Comparison of ENCODE assay signal across 11 cellular contexts in genomic region chr3:167913218-167913902, GRCh38.
DNase-seq lines count a peak whose midpoint lies in the region; ATAC-seq and TF ChIP-seq lines count a peak whose summit lies in the region.
"Had no signal": no experiment of that assay in that cellular context is flagged by ENCODE, and none has a peak within 500 bp of the region (broad histone marks: within the 10 kb centered on the region; RNA-seq: fewer than 3 reads in every experiment).

No MANE protein-coding gene starts in this region.

- H3K4me1 Mint-ChIP-seq in naive thymus-derived CD8-positive, alpha-beta T cell, result no peaks in the 10 kb centered on the region

- no peak for TF ChIP-seq POLR2A in heart left ventricle (IDR thresholded peaks at IDR 0.05)

- peaks cover 2 to 27% (median 12%) of the 10 kb centered on the region in 5 donors for H3K27me3 Mint-ChIP-seq in naive thymus-derived CD8-positive, alpha-beta T cell

- intact Hi-C loops in heart left ventricle (cut with DNase I), result loop anchor here in 1 of 10 donors (10.0 kb wide), 1 partner anchor 251 kb away; no protein-coding TSS in a partner anchor
- intact Hi-C loops in left ventricle myocardium inferior (cut with micrococcal nuclease), result no loop called here
- intact Hi-C loops in aorta (cut with DNase I), result no loop called here

- no peak overlapping the region for H3K27ac Mint-ChIP-seq in naive thymus-derived CD8-positive, alpha-beta T cell
- H3K27ac Mint-ChIP-seq: CD4-positive, alpha-beta T cell had no signal

- ATAC-seq in heart left ventricle (peak in 3 of 4 donors; percentile 48 to 72 (median 61)), aorta (ENCODE audit: low FRiP score) (peak; percentile 63), GM18870 (IDR thresholded peaks at IDR 0.05; ENCODE audit: unreplicated experiment) (no peak)
- no peak for ATAC-seq in naive thymus-derived CD8-positive, alpha-beta T cell

- peaks cover 0 to 9% (median 0%) of the 10 kb centered on the region in 12 donors for H3K4me1 ChIP-seq in heart left ventricle
- peaks cover 9% of the 10 kb centered on the region for H3K4me1 ChIP-seq in left ventricle myocardium inferior
- H3K4me1 ChIP-seq in aorta (ENCODE audit: control insufficient read depth in 1 of 2, insufficient read depth in 2 of 2, low read length in 2 of 2), result no peaks in the 10 kb centered on the region
- H3K4me1 ChIP-seq: colonic mucosa had no signal

- H3K27me3 ChIP-seq in heart left ventricle (no peaks in the 10 kb centered on the region), left ventricle myocardium inferior (ENCODE audit: low read depth) (no peaks in the 10 kb centered on the region), aorta (ENCODE audit: control insufficient read depth in 1 of 2, insufficient read depth in 2 of 2, low read length in 1 of 2) (no peaks in the 10 kb centered on the region)
- H3K27me3 ChIP-seq: colonic mucosa had no signal

- DNase-seq in heart left ventricle (no peak), left ventricle myocardium inferior (no peak), NOMO-1 treated with dmso at 0.1 percent for 144 hours (lab: John Stamatoyannopoulos, UW; ENCODE audit: unreplicated experiment) (peak; percentile 24), epithelial cell of proximal tubule (ENCODE audit: low read depth) (no peak), aorta (no peak), midbrain (lab: John Stamatoyannopoulos, UW) (no peak)
- DNase-seq in naive thymus-derived CD8-positive, alpha-beta T cell, result no peak
- DNase-seq: CD4-positive, alpha-beta T cell; colonic mucosa; stimulated activated CD4-positive, alpha-beta T cell treated with anti-CD3 and anti-CD28 coated beads, Interleukin-4, amount 100 ng/mL, for 1 hour had no signal

- peaks cover 0 to 41% (median 0%) of the 10 kb centered on the region in 9 donors for H3K36me3 ChIP-seq in heart left ventricle
- no peaks in the 10 kb centered on the region for H3K36me3 ChIP-seq in left ventricle myocardium inferior
- H3K36me3 ChIP-seq in aorta (ENCODE audit: control insufficient read depth in 1 of 2, insufficient read depth in 2 of 2, low read length in 1 of 2), result no peaks in the 10 kb centered on the region
- H3K36me3 ChIP-seq: colonic mucosa had no signal

- H3K4me3 Mint-ChIP-seq in naive thymus-derived CD8-positive, alpha-beta T cell, result no peak overlapping the region
- H3K4me3 Mint-ChIP-seq: CD4-positive, alpha-beta T cell had no signal

- 75 to 85% (median 83%) methylated on average over 4 of the region's 4 CpGs for WGBS in heart left ventricle, 4 donors
- WGBS in aorta, 2 donors, result 58 to 63% methylated on average over 4 of the region's 4 CpGs

- peak in 2 of 12 donors; percentile 10 to 21 for TF ChIP-seq CTCF in heart left ventricle (IDR thresholded peaks at IDR 0.05)
- TF ChIP-seq CTCF in left ventricle myocardium inferior (IDR thresholded peaks at IDR 0.05; ENCODE audit: borderline replicate concordance), result no peak
- peak; percentile 24 for TF ChIP-seq CTCF in epithelial cell of proximal tubule (conservative IDR thresholded peaks at IDR 0.05; ENCODE audit: low read depth, low read length)

- no peaks in the 10 kb centered on the region for H3K36me3 Mint-ChIP-seq in naive thymus-derived CD8-positive, alpha-beta T cell

- H3K9me3 ChIP-seq in heart left ventricle (no peaks in the 10 kb centered on the region), left ventricle myocardium inferior (replicated peaks) (no peaks in the 10 kb centered on the region), aorta (ENCODE audit: control insufficient read depth, low read length) (no peaks in the 10 kb centered on the region)
- H3K9me3 ChIP-seq: colonic mucosa had no signal

- peak overlapping the region in 2 of 12 donors; percentile 19 to 40 for H3K27ac ChIP-seq in heart left ventricle
- no peak overlapping the region for H3K27ac ChIP-seq in left ventricle myocardium inferior (replicated peaks)
- no peak overlapping the region for H3K27ac ChIP-seq in aorta (ENCODE audit: low read depth in 1 of 2, low read length in 2 of 2)
- H3K27ac ChIP-seq: colonic mucosa had no signal

- POLR2A ChIA-PET in naive thymus-derived CD8-positive, alpha-beta T cell (lab: Charles Lee), result no interaction called here

- H3K4me3 ChIP-seq in heart left ventricle (no peak overlapping the region), left ventricle myocardium inferior (no peak overlapping the region), epithelial cell of proximal tubule (ENCODE audit: low read depth, low read length) (no peak overlapping the region), aorta (ENCODE audit: low read length in 2 of 2) (no peak overlapping the region)
- H3K4me3 ChIP-seq: colonic mucosa had no signal

- H3K9me3 Mint-ChIP-seq in naive thymus-derived CD8-positive, alpha-beta T cell, result no peaks in the 10 kb centered on the region
- H3K9me3 Mint-ChIP-seq: CD4-positive, alpha-beta T cell had no signal

Comparison
In these comparisons a context has a peak if more than half of its experiments do, and no peak if none do; other contexts are left out.
1. ATAC-seq: peak in heart left ventricle (3 of 4) and aorta (single experiment); none in GM18870 (single experiment) and naive thymus-derived CD8-positive, alpha-beta T cell (0 of 2).